Comparison of ENCODE assay signal across 21 cellular contexts in the genomic region with DNA sequence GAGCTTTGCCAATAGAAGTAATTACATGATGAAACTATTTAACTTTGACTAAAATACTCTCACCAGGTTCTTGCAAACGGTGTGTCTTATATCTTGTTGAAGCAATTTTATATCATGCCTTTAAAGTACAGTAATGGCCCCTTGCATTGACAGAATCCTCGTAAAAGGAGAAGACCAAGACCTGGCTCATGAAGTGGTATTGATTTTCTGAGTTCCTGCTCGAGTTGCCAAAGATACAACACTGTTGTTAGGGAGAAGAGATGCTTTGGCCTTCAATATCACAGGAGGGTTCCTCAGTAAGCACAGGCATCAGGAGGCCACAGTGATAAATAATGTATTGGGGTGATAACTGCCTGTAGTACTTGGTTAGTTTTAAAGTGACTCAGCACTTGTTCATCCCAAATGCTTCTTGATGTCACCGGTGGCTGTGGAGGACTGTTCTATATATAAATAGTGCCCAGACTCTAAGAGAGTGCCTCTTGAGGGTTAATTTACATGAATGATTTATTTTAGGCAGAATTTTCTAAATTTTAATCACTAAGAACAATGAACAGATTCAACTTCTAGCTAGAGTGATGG.
A peak's percentile ranks its signal among the peaks of the same experiment; 100 is the strongest.
DNase-seq lines count a peak whose midpoint lies in the region; ATAC-seq, FAIRE-seq and TF ChIP-seq lines count a peak whose summit lies in the region.
"Had no signal": no experiment of that assay in that cellular context is flagged by ENCODE, and none has a peak within 500 bp of the region (broad histone marks: within the 10 kb centered on the region; RNA-seq: fewer than 3 reads in every experiment).

No MANE protein-coding gene starts in this region.

- no peaks in the 10 kb centered on the region for H3K9me3 Mint-ChIP-seq in activated naive CD8-positive, alpha-beta T cell treated with anti-CD3 and anti-CD28 coated beads for 36 hours
- H3K9me3 Mint-ChIP-seq: CD4-positive, alpha-beta memory T cell had no signal

- H3K27me3 Mint-ChIP-seq in activated naive CD8-positive, alpha-beta T cell treated with anti-CD3 and anti-CD28 coated beads for 36 hours, result no peaks in the 10 kb centered on the region
- H3K27me3 Mint-ChIP-seq: CD4-positive, alpha-beta memory T cell had no signal

- BruUV-seq in HepG2 (replicated peaks; lab: Mats Ljungman, UMichigan), result no TSS peak

- TF ChIP-seq CTCF in HepG2 (CRISPR knock-in tag; IDR thresholded peaks at IDR 0.05) (no peak), right lobe of liver (IDR thresholded peaks at IDR 0.05) (no peak)

- intact Hi-C loops in HepG2 (cut with micrococcal nuclease; ENCODE audit: unreplicated experiment) (no loop called here), right lobe of liver (cut with DNase I) (no loop called here)

- POLR2A ChIA-PET in HepG2 (lab: Yijun Ruan, JAX), result no interaction called here

- no peak overlapping the region for H2AFZ ChIP-seq in HepG2 (ENCODE audit: low read length)
- H2AFZ ChIP-seq: GM23248 had no signal

- no peak overlapping the region for H3K27ac Mint-ChIP-seq in activated naive CD8-positive, alpha-beta T cell treated with anti-CD3 and anti-CD28 coated beads for 36 hours
- H3K27ac Mint-ChIP-seq: CD4-positive, alpha-beta memory T cell had no signal

- H3K36me3 ChIP-seq in HepG2 (replicated peaks in 1 of 2; ENCODE audit: control insufficient read depth in 1 of 2, insufficient read depth in 2 of 2, low read length in 2 of 2) (no peaks in the 10 kb centered on the region), right lobe of liver (no peaks in the 10 kb centered on the region)
- H3K36me3 ChIP-seq: BE2C had no signal

- H3K4me3 Mint-ChIP-seq in activated naive CD8-positive, alpha-beta T cell treated with anti-CD3 and anti-CD28 coated beads for 36 hours, result no peak overlapping the region
- H3K4me3 Mint-ChIP-seq: CD4-positive, alpha-beta memory T cell had no signal

- H3K4me1 ChIP-seq in HepG2 (ENCODE audit: insufficient read depth, low read length) (no peaks in the 10 kb centered on the region), right lobe of liver (no peaks in the 10 kb centered on the region)
- H3K4me1 ChIP-seq: BE2C had no signal

- no peaks in the 10 kb centered on the region for H3K79me2 ChIP-seq in HepG2 (ENCODE audit: insufficient read depth, low read length)

- CTCF ChIA-PET in HepG2 (lab: Yijun Ruan, JAX; ENCODE audit: low intra/inter-chr PET ratio, low total read pairs), result no interaction called here

- H3K4me3 ChIP-seq in HepG2 (replicated peaks in 1 of 3; ENCODE audit: insufficient read depth in 1 of 3, low read depth in 2 of 3, low read length in 3 of 3) (no peak overlapping the region), right lobe of liver (no peak overlapping the region)
- H3K4me3 ChIP-seq: GM23248 had no signal

- TF ChIP-seq POLR2A in HepG2 (IDR thresholded peaks at IDR 0.05; ENCODE audit: insufficient read depth in 1 of 2, low read depth in 2 of 2, low read length in 2 of 2) (no peak), right lobe of liver (IDR thresholded peaks at IDR 0.05) (no peak)

- H3K4me2 ChIP-seq in HepG2 (ENCODE audit: low read depth, low read length), result no peak overlapping the region

- TF ChIP-seq RAD21 in HepG2 (CRISPR knock-in tag; IDR thresholded peaks at IDR 0.05), result no peak

- TF ChIP-seq EP300 in HepG2 (IDR thresholded peaks at IDR 0.05; ENCODE audit: low read depth in 2 of 2, low read length in 2 of 2), result no peak
- TF ChIP-seq EP300 in HepG2 (CRISPR knock-in tag; IDR thresholded peaks at IDR 0.05; ENCODE audit: borderline replicate concordance), result no peak

- WGBS in HepG2 (ENCODE audit: low lambda C conversion rate), result 16% methylated on average over 4 of the region's 4 CpGs
- WGBS in right lobe of liver (ENCODE audit: insufficient coverage, low coverage, low lambda C conversion rate, missing lambda C conversion rate), result 35% methylated on average over 4 of the region's 4 CpGs

- DNase-seq in HepG2 (ENCODE audit: low spot score) (no peak), right lobe of liver (no peak), NCI-H146 (lab: John Stamatoyannopoulos, UW) (peak; percentile 83), NCI-H345 treated with DMSO at 0.1 percent for 48 hours (lab: John Stamatoyannopoulos, UW; ENCODE audit: unreplicated experiment) (peak; percentile 48), caudate nucleus (lab: John Stamatoyannopoulos, UW) (no peak)
- DNase-seq in activated naive CD4-positive, alpha-beta T cell treated with Interleukin-2 at 50 U/mL for 16 hours, result no peak
- DNase-seq in activated naive CD8-positive, alpha-beta T cell treated with anti-CD3 and anti-CD28 coated beads for 36 hours, result no peak
- DNase-seq: BE2C; CD4-positive, alpha-beta memory T cell; DND-41; GDM1; GM23248; NCI-H1694; NCI-H2171 treated with DMSO at 0.1 percent for 48 hours; NCI-H774; PC-3; SW 1271 had no signal

- H3K9ac ChIP-seq in HepG2 (ENCODE audit: insufficient read depth, low read depth, low read length), result no peak overlapping the region
- H3K9ac ChIP-seq: GM23248 had no signal

- H3K9me3 ChIP-seq in HepG2 (ENCODE audit: low read length), result no peaks in the 10 kb centered on the region
- no peaks in the 10 kb centered on the region for H3K9me3 ChIP-seq in right lobe of liver
- H3K9me3 ChIP-seq: BE2C had no signal

- in situ Hi-C loops in HepG2 (cut with HindIII; ENCODE audit: extremely low pct_ligation_motif_present, low pct_unique_long_range_greater_than_20kb), result no loop called here

- no peaks in the 10 kb centered on the region for H3K4me1 Mint-ChIP-seq in activated naive CD8-positive, alpha-beta T cell treated with anti-CD3 and anti-CD28 coated beads for 36 hours
- H3K4me1 Mint-ChIP-seq: CD4-positive, alpha-beta memory T cell had no signal

- H3K27me3 ChIP-seq in HepG2 (ENCODE audit: control insufficient read depth in 1 of 2, insufficient read depth in 2 of 2, low read length in 2 of 2) (no peaks in the 10 kb centered on the region), right lobe of liver (no peaks in the 10 kb centered on the region)
- H3K27me3 ChIP-seq: BE2C had no signal

- no peaks in the 10 kb centered on the region; the same call in 1 of the 2 replicates for H4K20me1 ChIP-seq in HepG2 (ENCODE audit: insufficient read depth, low read length)

- no peak overlapping the region for H3K27ac ChIP-seq in HepG2 (ENCODE audit: extremely low read length, insufficient read depth, low read length)
- no peak overlapping the region for H3K27ac ChIP-seq in right lobe of liver
- no peak overlapping the region for H3K27ac ChIP-seq in caudate nucleus (ENCODE audit: low read depth, low read length)
- H3K27ac ChIP-seq: GM23248, HL-60 had no signal

- no peak for FAIRE-seq in HepG2 (lab: Jason Lieb, UNC)
- FAIRE-seq: GM12892, HTR-8/SVneo had no signal

- no peaks in the 10 kb centered on the region for H3K36me3 Mint-ChIP-seq in activated naive CD8-positive, alpha-beta T cell treated with anti-CD3 and anti-CD28 coated beads for 36 hours
- H3K36me3 Mint-ChIP-seq: CD4-positive, alpha-beta memory T cell had no signal

- ATAC-seq in HepG2 (no peak), right lobe of liver (no peak)
- ATAC-seq: HCT116, PC-3 had no signal

TF ChIP-seq in HepG2, 621 proteins besides CTCF, POLR2A, EP300 and RAD21 (continues in another document):
- TF ChIP-seq ZBTB37 (CRISPR knock-in tag; IDR thresholded peaks at IDR 0.05) (no peak), AKNA (CRISPR knock-in tag; IDR thresholded peaks at IDR 0.05; ENCODE audit: borderline replicate concordance) (no peak), NFE2L2 (IDR thresholded peaks at IDR 0.05; ENCODE audit: low read length) (peak; percentile 36), RELA (CRISPR knock-in tag; IDR thresholded peaks at IDR 0.05) (no peak)

Comparison
In these comparisons a context has a peak if more than half of its experiments do, and no peak if none do; other contexts are left out.
1. DNase-seq: peak in NCI-H146 (single experiment) and NCI-H345 treated with DMSO at 0.1 percent for 48 hours (single experiment); none in HepG2 (single experiment), right lobe of liver (0 of 3), caudate nucleus (0 of 61), activated naive CD4-positive, alpha-beta T cell treated with Interleukin-2 at 50 U/mL for 16 hours (single experiment) and activated naive CD8-positive, alpha-beta T cell treated with anti-CD3 and anti-CD28 coated beads for 36 hours (single experiment).